ENCODE assay signal across 13 cellular contexts in genomic region chr2:230687498-230687897, GRCh38. TPM values are rescaled to one million over a fixed set of nuclear protein-coding genes. Genes with fewer than 3 reads are reported as not detected.
DNase-seq lines count a peak whose midpoint lies in the region; TF ChIP-seq lines count a peak whose summit lies in the region.
"Had no signal": no experiment of that assay in that cellular context is flagged by ENCODE, and none has a peak within 500 bp of the region (broad histone marks: within the 10 kb centered on the region; RNA-seq: fewer than 3 reads in every experiment).

No MANE protein-coding gene starts in this region.

- H3K27me3 Mint-ChIP-seq in HFFc6 (ENCODE audit: insufficient read depth) = no peaks in the 10 kb centered on the region
- H3K27me3 Mint-ChIP-seq in CD8-positive, alpha-beta memory T cell = peaks cover 0 to 6% of the 10 kb centered on the region in 2 donors
- H3K27me3 Mint-ChIP-seq: activated naive CD8-positive, alpha-beta T cell had no signal

- in situ Hi-C loops in transverse colon (cut with MboI; ENCODE audit: low pct_ligation_motif_present in 1 of 4, low pct_unique_long_range_greater_than_20kb in 1 of 4, low sequenced_read_pairs in 3 of 4) = no loop called here

- TF ChIP-seq CTCF in HFFc6 (IDR thresholded peaks at IDR 0.05) (no peak), foreskin fibroblast (IDR thresholded peaks at IDR 0.05; ENCODE audit: low read depth, low read length) (no peak), transverse colon (IDR thresholded peaks at IDR 0.05) (no peak)

- no peaks in the 10 kb centered on the region for H3K9me3 ChIP-seq in transverse colon
- H3K9me3 ChIP-seq in CD8-positive, alpha-beta memory T cell (ENCODE audit: low read length) = no peaks in the 10 kb centered on the region

- POLR2A ChIA-PET in CD8-positive, alpha-beta memory T cell (lab: Charles Lee) = no interaction called here

- H3K36me3 Mint-ChIP-seq in HFFc6 (ENCODE audit: low read depth) = no peaks in the 10 kb centered on the region
- H3K36me3 Mint-ChIP-seq in CD8-positive, alpha-beta memory T cell = no peaks in the 10 kb centered on the region
- H3K36me3 Mint-ChIP-seq: activated naive CD8-positive, alpha-beta T cell; mesothelial cell of epicardium had no signal

- H3K4me1 Mint-ChIP-seq in HFFc6 (ENCODE audit: low read depth) = peaks cover 66% of the 10 kb centered on the region
- no peaks in the 10 kb centered on the region for H3K4me1 Mint-ChIP-seq in CD8-positive, alpha-beta memory T cell

- no peaks in the 10 kb centered on the region for H3K9me3 Mint-ChIP-seq in HFFc6
- no peaks in the 10 kb centered on the region for H3K9me3 Mint-ChIP-seq in CD8-positive, alpha-beta memory T cell
- H3K9me3 Mint-ChIP-seq: mesothelial cell of epicardium had no signal

- no peak for TF ChIP-seq POLR2A in transverse colon (IDR thresholded peaks at IDR 0.05)

- CTCF ChIA-PET in CD8-positive, alpha-beta memory T cell (lab: Charles Lee) = no interaction called here

- no peaks in the 10 kb centered on the region for H3K36me3 ChIP-seq in transverse colon
- no peaks in the 10 kb centered on the region for H3K36me3 ChIP-seq in CD8-positive, alpha-beta memory T cell (ENCODE audit: insufficient read depth, low read length)

- H3K4me3 ChIP-seq in foreskin fibroblast (ENCODE audit: low read depth in 1 of 2, low read length in 2 of 2) = no peak overlapping the region
- no peak overlapping the region for H3K4me3 ChIP-seq in transverse colon
- no peak overlapping the region for H3K4me3 ChIP-seq in CD8-positive, alpha-beta memory T cell (ENCODE audit: low read length)

- no peak for TF ChIP-seq EP300 in transverse colon (IDR thresholded peaks at IDR 0.05; ENCODE audit: low read depth)

- no peak overlapping the region for H3K4me3 Mint-ChIP-seq in HFFc6
- no peak overlapping the region for H3K4me3 Mint-ChIP-seq in CD8-positive, alpha-beta memory T cell
- H3K4me3 Mint-ChIP-seq: activated naive CD8-positive, alpha-beta T cell; mesothelial cell of epicardium had no signal

- peaks cover 0 to 6% (median 5%) of the 10 kb centered on the region in 4 donors for H3K4me1 ChIP-seq in transverse colon
- H3K4me1 ChIP-seq in CD8-positive, alpha-beta memory T cell (ENCODE audit: insufficient read depth, low read length) = no peaks in the 10 kb centered on the region

- peak overlapping the region; percentile 18; the same call in 1 of the 2 replicates for H3K27ac Mint-ChIP-seq in HFFc6
- H3K27ac Mint-ChIP-seq in CD8-positive, alpha-beta memory T cell = no peak overlapping the region
- H3K27ac Mint-ChIP-seq: activated naive CD8-positive, alpha-beta T cell; mesothelial cell of epicardium had no signal

- DNase-seq in HFFc6 = peak; percentile 44
- peak; percentile 66 for DNase-seq in SW480 (ENCODE audit: low spot score)
- DNase-seq in foreskin fibroblast = peak; percentile 58 to 80
- peak; percentile 42 for DNase-seq in transverse colon
- DNase-seq in CD8-positive, alpha-beta memory T cell = no peak
- DNase-seq in NCI-H510A (lab: John Stamatoyannopoulos, UW) = no peak
- no peak for DNase-seq in MV-4-11 (lab: John Stamatoyannopoulos, UW)
- DNase-seq: effector CD4-positive, alpha-beta T cell; KG1; NCI-H2081; T-helper 9 cell had no signal

- peak overlapping the region in 3 of 4 donors; percentile 23 to 53 (median 40) for H3K27ac ChIP-seq in transverse colon
- H3K27ac ChIP-seq in CD8-positive, alpha-beta memory T cell (ENCODE audit: low read depth, low read length) = no peak overlapping the region

- WGBS in transverse colon (ENCODE audit: low coverage in 1 of 2), 2 donors = 36 to 52% methylated on average over 5 of the region's 5 CpGs

- intact Hi-C loops in transverse colon (cut with DNase I; ENCODE audit: low total_unique reads) = no loop called here

- H3K27me3 ChIP-seq in transverse colon = no peaks in the 10 kb centered on the region
- H3K27me3 ChIP-seq in CD8-positive, alpha-beta memory T cell (ENCODE audit: insufficient read depth, low read length, poor library complexity, severe bottlenecking) = no peaks in the 10 kb centered on the region

RNA-seq across cellular contexts. Expression of gene CAB39, which starts 25.1 kb away (rescaled TPM):
- total RNA-seq in HFFc6 (2021; fragmentation: NEBNext Ultra II Directional; extraction: Animal tissue kit (Norgen Biotek cat#: 25700)) = 10 to 100 TPM; 50.5 to 60.5 (median 55.4) TPM
- 100 to 1,000 TPM in 3 of 4 donors, 10 to 100 TPM in 1; 67.3 to 137 (median 123) TPM for total RNA-seq in transverse colon
- total RNA-seq in CD8-positive, alpha-beta memory T cell = 100 to 1,000 TPM; 136 to 147 TPM
- 80.8 TPM for polyA plus RNA-seq in CD8-positive, alpha-beta memory T cell

Comparison
In these comparisons a context has a peak if more than half of its experiments do, and no peak if none do; other contexts are left out.
1. DNase-seq: peak in HFFc6 (single experiment), SW480 (single experiment), foreskin fibroblast (2 of 2) and transverse colon (single experiment); none in CD8-positive, alpha-beta memory T cell (0 of 5), NCI-H510A (single experiment) and MV-4-11 (single experiment).